ENCODE assay signal across 2 cellular contexts in the genomic region with DNA sequence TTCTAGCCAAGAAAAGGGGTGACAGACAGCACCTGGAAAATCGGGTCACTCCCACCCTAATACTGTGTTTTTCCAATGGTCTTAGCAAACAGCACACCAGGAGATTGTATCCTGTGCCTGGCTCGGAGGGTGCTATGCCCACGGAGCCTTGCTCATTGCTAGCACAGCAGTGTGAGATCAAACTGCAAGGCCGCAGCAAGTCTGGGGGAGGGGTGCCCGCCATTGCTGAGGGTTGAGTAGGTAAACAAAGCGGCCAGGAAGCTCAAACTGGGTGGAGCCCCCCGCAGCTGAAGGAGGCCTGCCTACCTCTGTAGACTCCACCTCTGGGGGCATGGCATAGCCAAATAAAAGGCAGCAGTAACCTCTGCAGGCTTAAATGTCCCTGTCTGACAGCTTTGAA. TPM values are rescaled to one million over a fixed set of nuclear protein-coding genes. Genes with fewer than 3 reads are reported as not detected.
"Had no signal": no experiment of that assay in that cellular context is flagged by ENCODE, and none has a peak within 500 bp of the region (broad histone marks: within the 10 kb centered on the region; RNA-seq: fewer than 3 reads in every experiment).

No MANE protein-coding gene starts in this region.

RNA-seq across cellular contexts. Expression of a gene that starts 35.7 kb away (rescaled TPM):
- total RNA-seq: G401, GM12878 had no signal
